ENCODE assay signal across 1 cellular context in genomic region chr12:106736051-106736957, GRCh38.
TF ChIP-seq lines count a peak whose summit lies in the region.

No MANE protein-coding gene starts in this region.

TF ChIP-seq in GM12878, 131 proteins besides CTCF, POLR2A, EP300 and RAD21:
- no peak for TF ChIP-seq PAX8 (IDR thresholded peaks at IDR 0.05)
- TF ChIP-seq POU2F2 (IDR thresholded peaks at IDR 0.05; ENCODE audit: borderline replicate concordance, low read depth, low read length): no peak
- TF ChIP-seq SMC3 (IDR thresholded peaks at IDR 0.05; ENCODE audit: borderline replicate concordance, low read length): peak; percentile 60; the same call in 1 of the 2 replicates
- no peak for TF ChIP-seq SKIL (IDR thresholded peaks at IDR 0.05; ENCODE audit: low read depth, poor library complexity, severe bottlenecking)
- no peak for TF ChIP-seq LARP7 (IDR thresholded peaks at IDR 0.05)
- peak; percentile 42; the same call in 1 of the 2 replicates for TF ChIP-seq RAD51 (IDR thresholded peaks at IDR 0.05)
- no peak for TF ChIP-seq MYC (IDR thresholded peaks at IDR 0.05; ENCODE audit: insufficient read depth, insufficient read length, insufficient replicate concordance, low read length, severe bottlenecking)
- TF ChIP-seq EGR1 (IDR thresholded peaks at IDR 0.05; ENCODE audit: borderline replicate concordance in 1 of 2, low read depth in 2 of 2, low read length in 2 of 2): no peak
- no peak for TF ChIP-seq ATF2 (IDR thresholded peaks at IDR 0.05; ENCODE audit: low read length)
TF ChIP-seq in GM12878: peak in this region for 2.
